In the genomic region with DNA sequence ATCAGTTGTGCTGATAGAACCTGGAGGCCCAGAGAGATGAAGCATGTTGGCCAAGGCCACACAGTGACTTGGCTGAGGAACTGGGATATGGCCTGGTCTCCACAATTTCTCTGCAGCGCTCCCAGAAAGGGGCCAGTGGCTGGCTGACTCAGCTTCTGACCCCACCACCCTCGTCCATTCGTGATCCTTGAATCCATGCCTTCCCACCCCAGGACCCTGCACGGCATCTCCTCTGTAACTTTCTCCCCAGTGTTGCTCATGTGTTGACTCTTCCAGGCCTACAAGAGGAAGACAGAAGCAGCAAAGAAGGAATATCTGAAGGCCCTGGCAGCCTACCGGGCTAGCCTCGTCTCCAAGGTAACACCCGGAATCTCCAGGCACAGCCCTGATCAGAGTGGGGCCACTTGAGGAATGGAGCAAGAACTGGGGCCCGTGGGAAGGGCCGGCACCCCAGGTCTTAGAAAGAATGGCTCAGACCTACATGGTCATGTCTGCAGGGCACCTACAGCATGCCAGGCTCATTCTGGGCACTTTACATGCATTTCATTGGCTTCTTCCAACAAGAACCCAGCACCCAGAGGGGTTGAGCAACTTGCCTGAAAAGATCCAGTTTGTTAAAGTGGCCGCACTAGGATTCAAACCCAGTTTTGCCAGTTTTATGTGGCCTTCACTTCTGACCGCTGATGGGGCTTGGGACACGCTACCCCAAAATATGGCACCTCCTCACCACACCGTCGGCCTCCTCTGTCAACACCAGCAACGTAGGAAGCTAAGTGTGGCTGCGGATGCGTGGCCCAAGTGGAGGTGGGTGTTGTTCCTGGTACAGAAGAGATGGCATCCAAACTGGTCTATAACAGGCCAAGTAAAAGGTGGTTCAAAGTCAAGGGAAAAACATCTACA, we compare ENCODE assay signal across 24 cellular contexts.
DNase-seq lines count a peak whose midpoint lies in the region; ATAC-seq and TF ChIP-seq lines count a peak whose summit lies in the region.
"Had no signal": no experiment of that assay in that cellular context is flagged by ENCODE, and none has a peak within 500 bp of the region (broad histone marks: within the 10 kb centered on the region; RNA-seq: fewer than 3 reads in every experiment).

No MANE protein-coding gene starts in this region.

- POLR2A ChIA-PET in CD8-positive, alpha-beta T cell (lab: Charles Lee) = no interaction called here
- POLR2A ChIA-PET in naive thymus-derived CD4-positive, alpha-beta T cell (lab: Charles Lee) = interaction anchor here (0.7 kb wide), 1 partner anchor 258 kb away, joined by 3 read pairs; no protein-coding TSS in a partner anchor

- H3K4me1 ChIP-seq in CD8-positive, alpha-beta T cell (ENCODE audit: insufficient read depth, low read length) = peaks cover 25% of the 10 kb centered on the region
- peaks cover 17 to 33% of the 10 kb centered on the region in 2 donors for H3K4me1 ChIP-seq in naive thymus-derived CD4-positive, alpha-beta T cell (ENCODE audit: control insufficient read depth in 2 of 2, insufficient read depth in 2 of 2, low read length in 2 of 2)

- no peak for TF ChIP-seq CTCF in CD8-positive, alpha-beta T cell (IDR thresholded peaks at IDR 0.05)

- no peak for ATAC-seq in CD8-positive, alpha-beta T cell
- no peak for ATAC-seq in naive thymus-derived CD4-positive, alpha-beta T cell
- ATAC-seq in sciatic nerve (no peak), HG03097 (IDR thresholded peaks at IDR 0.05; ENCODE audit: low FRiP score, unreplicated experiment) (no peak), GM21737 (IDR thresholded peaks at IDR 0.05; ENCODE audit: unreplicated experiment) (no peak), HG03025 (IDR thresholded peaks at IDR 0.05; ENCODE audit: low FRiP score, unreplicated experiment) (no peak)
- ATAC-seq: SK-N-SH treated with all-trans-retinoic acid at 6 μM for 48 hours had no signal

- H3K36me3 ChIP-seq in CD8-positive, alpha-beta T cell (ENCODE audit: insufficient read depth, low read length) = no peaks in the 10 kb centered on the region
- H3K36me3 ChIP-seq in naive thymus-derived CD4-positive, alpha-beta T cell (ENCODE audit: control insufficient read depth in 2 of 3, insufficient read depth in 3 of 3, low read length in 3 of 3) = no peaks in the 10 kb centered on the region
- H3K36me3 ChIP-seq: Peyer's patch had no signal

- H3K4me3 ChIP-seq in CD8-positive, alpha-beta T cell (ENCODE audit: low read depth, low read length) = no peak overlapping the region
- no peak overlapping the region for H3K4me3 ChIP-seq in naive thymus-derived CD4-positive, alpha-beta T cell (ENCODE audit: low read length)
- H3K4me3 ChIP-seq: GM23248, Peyer's patch had no signal

- H3K27me3 ChIP-seq in CD8-positive, alpha-beta T cell (ENCODE audit: insufficient read depth, low read length) = no peaks in the 10 kb centered on the region
- no peaks in the 10 kb centered on the region for H3K27me3 ChIP-seq in naive thymus-derived CD4-positive, alpha-beta T cell (ENCODE audit: control insufficient read depth in 2 of 2, insufficient read depth in 2 of 2, low read length in 2 of 2)
- H3K27me3 ChIP-seq: Peyer's patch had no signal

- H3K36me3 Mint-ChIP-seq in CD8-positive, alpha-beta T cell = no peaks in the 10 kb centered on the region
- peaks cover 0 to 34% (median 7%) of the 10 kb centered on the region in 5 donors for H3K36me3 Mint-ChIP-seq in naive thymus-derived CD4-positive, alpha-beta T cell
- H3K36me3 Mint-ChIP-seq: CD14-positive monocyte had no signal

- H3K4me1 Mint-ChIP-seq in CD8-positive, alpha-beta T cell (ENCODE audit: low read depth) = peaks cover 43% of the 10 kb centered on the region
- peaks cover 17 to 70% (median 54%) of the 10 kb centered on the region in 7 donors for H3K4me1 Mint-ChIP-seq in naive thymus-derived CD4-positive, alpha-beta T cell

- no peak overlapping the region for H3K4me3 Mint-ChIP-seq in CD8-positive, alpha-beta T cell
- peak overlapping the region in 2 of 10 donors; percentile 16 to 23 for H3K4me3 Mint-ChIP-seq in naive thymus-derived CD4-positive, alpha-beta T cell
- H3K4me3 Mint-ChIP-seq: B cell, CD14-positive monocyte, H9 had no signal

- no peak overlapping the region for H3K27ac ChIP-seq in CD8-positive, alpha-beta T cell (ENCODE audit: low read depth, low read length)
- no peak overlapping the region for H3K27ac ChIP-seq in naive thymus-derived CD4-positive, alpha-beta T cell (ENCODE audit: low read depth, low read length)
- H3K27ac ChIP-seq: GM23248, KMS-11, Peyer's patch had no signal

- intact Hi-C loops in CD8-positive, alpha-beta T cell (cut with DNase I, micrococcal nuclease) = loop anchor here (5.0 to 10.0 kb wide), 3 partner anchors 122 to 470 kb away; a partner anchor contains a TSS
- intact Hi-C loops in naive thymus-derived CD4-positive, alpha-beta T cell (cut with micrococcal nuclease) = loop anchor here (5.0 kb wide), 4 partner anchors 32 to 607 kb away; a partner anchor contains a TSS
- intact Hi-C loops in sciatic nerve (cut with DNase I) = no loop called here

- DNase-seq in activated effector memory CD4-positive, alpha-beta T cell treated with anti-CD3 and anti-CD28 coated beads, Interleukin-2, amount 50 U/mL, for 16 hours = peak; percentile 49
- DNase-seq in activated effector memory CD4-positive, alpha-beta T cell treated with Interleukin-2 at 50 U/mL for 16 hours = no peak
- DNase-seq in CD8-positive, alpha-beta T cell = no peak
- no peak for DNase-seq in naive thymus-derived CD4-positive, alpha-beta T cell
- DNase-seq in sciatic nerve (ENCODE audit: low spot score) = peak; percentile 31
- DNase-seq: COR-L47, DMS 273 treated with DMSO at 0.1 percent for 48 hours, DMS79 treated with DMSO at 0.1 percent for 48 hours, GM23248, H9, IMR-90, NCI-H1105 treated with DMSO at 0.1 percent for 48 hours, NCI-H2029 treated with DMSO at 0.1 percent for 48 hours, NCI-H226, NCI-H524, NCI-H82, Peyer's patch had no signal

- H3K27ac Mint-ChIP-seq in CD8-positive, alpha-beta T cell = peak overlapping the region; percentile 6
- peak overlapping the region in 7 of 9 donors; percentile 62 to 99 (median 92) for H3K27ac Mint-ChIP-seq in naive thymus-derived CD4-positive, alpha-beta T cell
- H3K27ac Mint-ChIP-seq: B cell, CD14-positive monocyte, H9 had no signal

- H3K9me3 ChIP-seq in CD8-positive, alpha-beta T cell (ENCODE audit: low read length) = no peaks in the 10 kb centered on the region
- no peaks in the 10 kb centered on the region for H3K9me3 ChIP-seq in naive thymus-derived CD4-positive, alpha-beta T cell (ENCODE audit: control insufficient read depth in 2 of 3, low read length in 3 of 3)
- H3K9me3 ChIP-seq: Peyer's patch had no signal

- CTCF ChIA-PET in CD8-positive, alpha-beta T cell (lab: Charles Lee) = interaction anchor here (0.6 to 2.0 kb wide), 2 partner anchors 9 to 15 kb away, joined by 3 to 7 read pairs; no protein-coding TSS in a partner anchor
- CTCF ChIA-PET in naive thymus-derived CD4-positive, alpha-beta T cell (lab: Charles Lee) = interaction anchor here (1.6 kb wide), 1 partner anchor 16 kb away, joined by 5 read pairs; no protein-coding TSS in a partner anchor

- H3K9me3 Mint-ChIP-seq in CD8-positive, alpha-beta T cell = no peaks in the 10 kb centered on the region
- peaks cover 0 to 10% (median 0%) of the 10 kb centered on the region in 11 donors for H3K9me3 Mint-ChIP-seq in naive thymus-derived CD4-positive, alpha-beta T cell
- H3K9me3 Mint-ChIP-seq: H9 had no signal

- no peaks in the 10 kb centered on the region for H3K27me3 Mint-ChIP-seq in CD8-positive, alpha-beta T cell (ENCODE audit: low read depth)
- H3K27me3 Mint-ChIP-seq in naive thymus-derived CD4-positive, alpha-beta T cell = peaks cover 0 to 35% (median 0%) of the 10 kb centered on the region in 5 donors
- H3K27me3 Mint-ChIP-seq: B cell had no signal

Comparison
In these comparisons a context has a peak if more than half of its experiments do, and no peak if none do; other contexts are left out.
1. DNase-seq: peak in activated effector memory CD4-positive, alpha-beta T cell treated with anti-CD3 and anti-CD28 coated beads, Interleukin-2, amount 50 U/mL, for 16 hours (single experiment) and sciatic nerve (single experiment); none in activated effector memory CD4-positive, alpha-beta T cell treated with Interleukin-2 at 50 U/mL for 16 hours (single experiment), CD8-positive, alpha-beta T cell (0 of 7) and naive thymus-derived CD4-positive, alpha-beta T cell (0 of 9).